Comparison of ENCODE assay signal across 8 cellular contexts in the genomic region with DNA sequence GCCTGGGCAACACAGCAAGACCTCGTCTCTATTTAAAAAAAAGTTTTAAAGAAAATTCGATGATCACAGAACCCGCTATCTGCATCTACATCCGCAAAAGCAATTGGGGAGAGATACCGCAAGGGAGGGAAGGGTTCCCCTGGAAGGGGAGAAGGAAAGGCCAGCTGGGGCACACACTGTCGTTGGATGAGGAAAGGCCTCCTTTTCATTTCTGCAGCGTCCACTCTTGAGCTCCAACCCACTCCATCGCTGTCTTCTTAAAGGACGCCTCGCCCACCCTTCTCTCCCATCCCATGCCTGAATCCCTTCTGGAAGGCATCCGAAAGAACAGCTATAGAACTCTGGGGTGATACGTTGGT. TPM values are rescaled to one million over a fixed set of nuclear protein-coding genes. Genes with fewer than 3 reads are reported as not detected.
DNase-seq lines count a peak whose midpoint lies in the region; ATAC-seq and TF ChIP-seq lines count a peak whose summit lies in the region.

No MANE protein-coding gene starts in this region.

- DNase-seq in GM12864 (ENCODE audit: low read depth): no peak
- no peak for DNase-seq in SK-N-SH
- no peak for DNase-seq in NCI-H748 treated with DMSO at 0.1 percent for 48 hours (lab: John Stamatoyannopoulos, UW)
- DNase-seq in MV-4-11 (lab: John Stamatoyannopoulos, UW): no peak
- no peak for DNase-seq in NCI-H1105 treated with DMSO at 0.1 percent for 48 hours (lab: John Stamatoyannopoulos, UW)

- peak overlapping the region; percentile 71; the same call in 1 of the 2 replicates for H2AFZ ChIP-seq in SK-N-SH (ENCODE audit: low read depth)

- H3K9ac ChIP-seq in SK-N-SH (peak overlapping the region; percentile 28; the same call in 1 of the 2 replicates), skeletal muscle satellite cell (ENCODE audit: low read depth, low read length) (peak overlapping the region; percentile 69)

- H3K4me3 ChIP-seq in GM12864 (ENCODE audit: low read depth, low read length) (peak overlapping the region; percentile 53), SK-N-SH (ENCODE audit: low read depth in 2 of 2, low read length in 1 of 2) (peak overlapping the region; percentile 62), iPS-11a (ENCODE audit: low read depth, low read length) (peak overlapping the region; percentile 44), skeletal muscle satellite cell (ENCODE audit: low read length) (peak overlapping the region; percentile 78)

- H3K9me3 ChIP-seq in SK-N-SH: no peaks in the 10 kb centered on the region
- no peaks in the 10 kb centered on the region for H3K9me3 ChIP-seq in skeletal muscle satellite cell (replicated peaks; ENCODE audit: low read length)

- no peaks in the 10 kb centered on the region for H3K9me2 ChIP-seq in SK-N-SH

- peaks cover 14% of the 10 kb centered on the region; the same call in 1 of the 2 replicates for H4K20me1 ChIP-seq in SK-N-SH (ENCODE audit: insufficient read depth)

- peaks cover 0 to 14% of the 10 kb centered on the region in 2 experiments; a peak in 1 of 4 replicates for H3K4me1 ChIP-seq in SK-N-SH (ENCODE audit: control insufficient read depth in 1 of 2, insufficient read depth in 2 of 2, low read depth in 1 of 2, low read length in 1 of 2)
- peaks cover 14% of the 10 kb centered on the region for H3K4me1 ChIP-seq in skeletal muscle satellite cell (ENCODE audit: control insufficient read depth, insufficient read depth, low read length)

- peaks cover 12 to 14% of the 10 kb centered on the region in 2 experiments for H3K36me3 ChIP-seq in SK-N-SH (replicated peaks in 1 of 2; ENCODE audit: control insufficient read depth in 1 of 2, insufficient read depth in 2 of 2, low read length in 1 of 2)
- H3K36me3 ChIP-seq in skeletal muscle satellite cell (ENCODE audit: insufficient read depth, low read length): peaks cover 24% of the 10 kb centered on the region

- POLR2A ChIA-PET in SK-N-SH (lab: Yijun Ruan, JAX): interaction anchor here (0.6 to 1.6 kb wide), 4 partner anchors 8 to 19 kb away, joined by 3 to 16 read pairs (median 6); partner anchors contain the start of gene MYADM

- H3K27me3 ChIP-seq in SK-N-SH (ENCODE audit: insufficient read depth) (peaks cover 20% of the 10 kb centered on the region), skeletal muscle satellite cell (ENCODE audit: control insufficient read depth, insufficient read depth, low read length) (peaks cover 37% of the 10 kb centered on the region)

- H3K79me2 ChIP-seq in SK-N-SH (ENCODE audit: insufficient read depth): no peaks in the 10 kb centered on the region

- no peak for TF ChIP-seq CTCF in GM12864 (IDR thresholded peaks at IDR 0.05; ENCODE audit: low read depth, low read length, missing control alignments)
- TF ChIP-seq CTCF in SK-N-SH (IDR thresholded peaks at IDR 0.05): no peak

- peak overlapping the region; percentile 81 for H3K4me2 ChIP-seq in SK-N-SH
- H3K4me2 ChIP-seq in skeletal muscle satellite cell (ENCODE audit: low read length): peak overlapping the region; percentile 93

- H3K27ac ChIP-seq in SK-N-SH (ENCODE audit: low read depth in 2 of 2, low read length in 1 of 2): peak overlapping the region; percentile 7 to 72; a peak in 2 of 4 replicates

- no peak for ATAC-seq in HG02970 (IDR thresholded peaks at IDR 0.05; ENCODE audit: low FRiP score, unreplicated experiment)

- H3F3A ChIP-seq in SK-N-SH (replicated peaks; ENCODE audit: insufficient read depth): peaks cover 30% of the 10 kb centered on the region

- no peak for TF ChIP-seq EP300 in SK-N-SH (IDR thresholded peaks at IDR 0.05; ENCODE audit: borderline replicate concordance in 1 of 2, low read depth in 1 of 2, low read length in 1 of 2)

- 57% methylated on average over 12 of the region's 12 CpGs for WGBS in SK-N-SH (ENCODE audit: low lambda C conversion rate)

- no peak for TF ChIP-seq RAD21 in SK-N-SH (IDR thresholded peaks at IDR 0.05; ENCODE audit: low read length)

- CTCF ChIA-PET in SK-N-SH (lab: Yijun Ruan, JAX): interaction anchor here (1.5 kb wide), 1 partner anchor 10 kb away, joined by 10 read pairs; the partner anchor contains the start of gene MYADM

TF ChIP-seq in SK-N-SH, 30 proteins besides CTCF, POLR2A, EP300 and RAD21:
- no peak for TF ChIP-seq GABPA (IDR thresholded peaks at IDR 0.05; ENCODE audit: low read depth)
- no peak for TF ChIP-seq TAF1 (IDR thresholded peaks at IDR 0.05; ENCODE audit: borderline replicate concordance, low read depth, low read length)
- no peak for TF ChIP-seq MEF2A (IDR thresholded peaks at IDR 0.05; ENCODE audit: borderline replicate concordance, low read depth)
- TF ChIP-seq REST (IDR thresholded peaks at IDR 0.05; ENCODE audit: low read depth, low read length): no peak
- no peak for TF ChIP-seq JUND (IDR thresholded peaks at IDR 0.05)
- TF ChIP-seq SIN3A (IDR thresholded peaks at IDR 0.05; ENCODE audit: borderline replicate concordance, low read depth, low read length): no peak
- TF ChIP-seq POLR2AphosphoS5 (IDR thresholded peaks at IDR 0.05; ENCODE audit: low read depth, low read length): no peak
- no peak for TF ChIP-seq IRF3 (IDR thresholded peaks at IDR 0.05; ENCODE audit: low read depth, low read length)
- TF ChIP-seq SMC3 (IDR thresholded peaks at IDR 0.05; ENCODE audit: low read depth, low read length): no peak
- TF ChIP-seq RCOR1 (IDR thresholded peaks at IDR 0.05; ENCODE audit: low read length): no peak
- TF ChIP-seq RXRA (IDR thresholded peaks at IDR 0.05; ENCODE audit: borderline replicate concordance, low read depth): no peak
TF ChIP-seq in SK-N-SH: peak in this region for 0.

RNA-seq across cellular contexts. Expression of gene PRKCG, which starts 3.2 kb away (rescaled TPM):
- polyA plus RNA-seq in SK-N-SH (2012; rRNA removed): 0.08 and 0.26 TPM in 2 replicates
- polyA plus RNA-seq in SK-N-SH (2012; cell fraction: cytosol; rRNA removed): 0.03 and 0.07 TPM in 2 replicates
- 1.2 and 1.4 TPM in 2 replicates for polyA plus RNA-seq in SK-N-SH (2012; cell fraction: nucleus; rRNA removed)
- total RNA-seq in skeletal muscle satellite cell (2012; rRNA removed): not detected in 2 replicates

RNA-seq across cellular contexts. Expression of gene MYADM, which starts 11.1 kb away (rescaled TPM):
- 28.3 and 38.7 TPM in 2 replicates for polyA plus RNA-seq in SK-N-SH (2012; rRNA removed)
- polyA plus RNA-seq in SK-N-SH (2012; cell fraction: cytosol; rRNA removed): 23.0 and 25.4 TPM in 2 replicates
- polyA plus RNA-seq in SK-N-SH (2012; cell fraction: nucleus; rRNA removed): 49.8 and 50.7 TPM in 2 replicates
- 16.7 and 34.1 TPM in 2 replicates for total RNA-seq in skeletal muscle satellite cell (2012; rRNA removed)

RNA-seq across cellular contexts. Expression of gene CACNG7, which starts 30.3 kb away (rescaled TPM):
- 25.7 and 30.7 TPM in 2 replicates for polyA plus RNA-seq in SK-N-SH (2012; rRNA removed)
- polyA plus RNA-seq in SK-N-SH (2012; cell fraction: cytosol; rRNA removed): 18.5 and 29.5 TPM in 2 replicates
- polyA plus RNA-seq in SK-N-SH (2012; cell fraction: nucleus; rRNA removed): 34.0 and 43.1 TPM in 2 replicates
- 0.22 and 0.51 TPM in 2 replicates for total RNA-seq in skeletal muscle satellite cell (2012; rRNA removed)

RNA-seq across cellular contexts. Expression of gene NLRP12, which starts 54.7 kb away (rescaled TPM):
- polyA plus RNA-seq in SK-N-SH (2012; rRNA removed): 0.02 and 0.05 TPM in 2 replicates
- polyA plus RNA-seq in SK-N-SH (2012; cell fraction: cytosol; rRNA removed): 0.01 TPM in 2 replicates
- polyA plus RNA-seq in SK-N-SH (2012; cell fraction: nucleus; rRNA removed): 0.05 TPM in 1 of 2 replicates, not detected in the other
- not detected in 2 replicates for total RNA-seq in skeletal muscle satellite cell (2012; rRNA removed)
